10 cellular contexts compared by ENCODE assay signal in the genomic region with DNA sequence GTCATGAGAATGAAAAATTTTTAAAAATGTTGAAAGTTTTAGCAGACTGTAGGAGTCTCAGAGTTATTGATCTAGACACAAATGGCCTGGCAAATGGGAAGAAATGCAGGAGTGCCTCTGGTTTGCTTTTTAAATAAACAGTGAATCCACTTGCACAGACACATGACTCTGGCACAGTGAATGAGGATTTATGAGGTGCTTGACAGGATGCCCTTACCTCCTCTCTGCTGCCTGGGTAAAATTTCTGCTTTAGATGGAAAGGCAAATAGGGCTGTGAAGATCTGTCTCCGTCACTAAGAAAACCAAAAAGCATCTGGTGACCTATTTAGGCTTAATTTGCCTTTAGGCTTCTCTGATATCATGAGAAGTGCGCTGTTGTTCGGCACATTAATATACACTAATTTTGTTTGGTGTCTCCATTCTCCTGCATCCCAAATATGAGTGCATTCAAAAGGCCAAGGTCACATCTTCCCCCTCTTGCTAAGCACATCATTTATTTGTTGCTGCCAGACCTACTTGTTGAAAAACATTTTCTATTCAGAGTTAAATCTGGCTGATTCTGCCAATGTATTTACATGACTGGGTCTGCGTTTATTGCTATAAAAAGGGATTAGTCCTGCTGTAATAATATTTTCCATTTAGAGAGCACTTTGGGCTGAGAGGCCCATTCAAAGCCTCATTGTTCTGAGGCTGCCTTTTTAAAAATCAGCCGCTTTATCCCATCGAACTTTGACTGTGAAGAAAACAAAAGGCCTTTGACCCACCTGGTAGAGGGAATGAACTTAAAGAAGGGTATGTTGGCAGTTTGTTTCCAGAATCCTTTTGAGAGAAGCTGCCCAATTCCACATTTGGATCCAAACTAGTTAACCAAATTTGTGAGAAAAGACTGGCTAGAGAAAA.
"Had no signal": no experiment of that assay in that cellular context is flagged by ENCODE, and none has a peak within 500 bp of the region (broad histone marks: within the 10 kb centered on the region; RNA-seq: fewer than 3 reads in every experiment).

No MANE protein-coding gene starts in this region.

- ATAC-seq: activated CD4-positive, CD25-positive, alpha-beta regulatory T cell treated with anti-CD3 and anti-CD28 coated beads, Interleukin-2, amount 50 U/mL, for 24 hours; foreskin keratinocyte; heart left ventricle had no signal

- H3K36me3 ChIP-seq: colonic mucosa, heart left ventricle had no signal

- H3K27me3 ChIP-seq: colonic mucosa, foreskin keratinocyte, heart left ventricle, testis had no signal

- H3K27ac ChIP-seq: colonic mucosa, foreskin keratinocyte, heart left ventricle, testis had no signal

- H3K4me1 ChIP-seq: colonic mucosa, heart left ventricle, testis had no signal

- H3K4me3 ChIP-seq: colonic mucosa, heart left ventricle, testis had no signal

- DNase-seq: activated naive CD4-positive, alpha-beta T cell treated with anti-CD3 and anti-CD28 coated beads, Interleukin-2, amount 50 U/mL, for 16 hours; activated T-cell treated with anti-CD3 and anti-CD28 coated beads, Interleukin-2, amount 50 U/mL, for 1 hour; caudate nucleus; colonic mucosa; foreskin keratinocyte; heart left ventricle; islet precursor cell; stimulated activated CD4-positive, alpha-beta T cell treated with anti-CD3 and anti-CD28 coated beads, Interleukin-2, amount 100 ng/mL, for 48 hours; testis had no signal
